ENCODE assay signal across 24 cellular contexts in genomic region chr17:31293586-31293985, GRCh38. TPM values are rescaled to one million over a fixed set of nuclear protein-coding genes. Genes with fewer than 3 reads are reported as not detected.
"Had no signal": no experiment of that assay in that cellular context is flagged by ENCODE, and none has a peak within 500 bp of the region (broad histone marks: within the 10 kb centered on the region; RNA-seq: fewer than 3 reads in every experiment).

No MANE protein-coding gene starts in this region.

- H3K27ac Mint-ChIP-seq: activated B cell treated with CpG ODN at 0.5 μM for 24 hours; activated CD4-positive, alpha-beta T cell treated with anti-CD3 and anti-CD28 coated beads for 36 hours; activated naive CD8-positive, alpha-beta T cell; activated T-cell treated with anti-CD3 and anti-CD28 coated beads, Interleukin-2, amount 50 U/mL, for 24 hours; activated T-helper 17 cell treated with anti-CD3 and anti-CD28 coated beads, Interleukin-2, amount 50 U/mL, for 72 hours; naive thymus-derived CD4-positive, alpha-beta T cell had no signal

- H3K27ac ChIP-seq: cardiac muscle cell, foreskin keratinocyte, lower lobe of right lung, spleen, thyroid gland had no signal

- H3K4me3 ChIP-seq: cardiac muscle cell, lower lobe of right lung, spleen, thyroid gland had no signal

- H3K4me3 Mint-ChIP-seq: activated B cell treated with CpG ODN at 0.5 μM for 24 hours; activated CD4-positive, alpha-beta T cell treated with anti-CD3 and anti-CD28 coated beads for 36 hours; activated naive CD8-positive, alpha-beta T cell; activated T-cell treated with anti-CD3 and anti-CD28 coated beads, Interleukin-2, amount 50 U/mL, for 24 hours; activated T-helper 17 cell treated with anti-CD3 and anti-CD28 coated beads, Interleukin-2, amount 50 U/mL, for 72 hours; naive thymus-derived CD4-positive, alpha-beta T cell; neural crest cell had no signal

- ATAC-seq: activated CD4-positive, alpha-beta T cell treated with anti-CD3 and anti-CD28 coated beads for 36 hours; activated T-helper 17 cell treated with anti-CD3 and anti-CD28 coated beads, Interleukin-2, amount 50 U/mL, for 72 hours; foreskin keratinocyte; lower lobe of right lung; naive thymus-derived CD4-positive, alpha-beta T cell had no signal

- H3K27me3 Mint-ChIP-seq: activated B cell treated with CpG ODN at 0.5 μM for 24 hours; activated CD4-positive, alpha-beta T cell treated with anti-CD3 and anti-CD28 coated beads for 36 hours; activated naive CD8-positive, alpha-beta T cell; activated T-cell treated with anti-CD3 and anti-CD28 coated beads, Interleukin-2, amount 50 U/mL, for 24 hours; activated T-helper 17 cell treated with anti-CD3 and anti-CD28 coated beads, Interleukin-2, amount 50 U/mL, for 72 hours; naive thymus-derived CD4-positive, alpha-beta T cell had no signal

- H3K4me1 Mint-ChIP-seq: activated T-helper 17 cell treated with anti-CD3 and anti-CD28 coated beads, Interleukin-2, amount 50 U/mL, for 72 hours had no signal

- DNase-seq: activated B cell treated with CpG ODN at 0.5 μM for 24 hours; activated CD4-positive, alpha-beta T cell treated with anti-CD3 and anti-CD28 coated beads for 36 hours; activated CD4-positive, alpha-beta T cell treated with anti-CD3 and anti-CD28 coated beads, Interleukin-2, amount 50 U/mL, for 4 hours; activated CD8-positive, alpha-beta memory T cell treated with anti-CD3 and anti-CD28 coated beads for 24 hours; activated CD8-positive, alpha-beta memory T cell treated with anti-CD3 and anti-CD28 coated beads, Interleukin-2, amount 50 U/mL, for 4 hours; activated naive CD4-positive, alpha-beta T cell; activated T-cell treated with anti-CD3 and anti-CD28 coated beads, Interleukin-2, amount 50 U/mL, for 24 hours; dermis blood vessel endothelial cell; effector memory CD4-positive, alpha-beta T cell; foreskin keratinocyte; kidney; lower lobe of right lung; naive thymus-derived CD4-positive, alpha-beta T cell; retina; spleen; stimulated activated CD4-positive, alpha-beta T cell treated with anti-CD3 and anti-CD28 coated beads, Interleukin-4, amount 100 ng/mL, for 1 hour; stimulated activated naive CD4-positive, alpha-beta T cell treated with Interleukin-2 at 50 U/mL for 16 hours; T-helper 9 cell; thyroid gland had no signal

- H3K4me1 ChIP-seq: foreskin keratinocyte, lower lobe of right lung, spleen, thyroid gland had no signal

- H3K36me3 ChIP-seq: cardiac muscle cell, lower lobe of right lung, thyroid gland had no signal

- H3K9me3 ChIP-seq: lower lobe of right lung, spleen, thyroid gland had no signal

- H3K9me3 Mint-ChIP-seq: activated B cell treated with CpG ODN at 0.5 μM for 24 hours; activated T-cell treated with anti-CD3 and anti-CD28 coated beads, Interleukin-2, amount 50 U/mL, for 24 hours; activated T-helper 17 cell treated with anti-CD3 and anti-CD28 coated beads, Interleukin-2, amount 50 U/mL, for 72 hours; naive thymus-derived CD4-positive, alpha-beta T cell; neural crest cell had no signal

- H3K27me3 ChIP-seq: cardiac muscle cell, foreskin keratinocyte, spleen, thyroid gland had no signal

RNA-seq across cellular contexts. Expression of gene OMG, which starts 3.5 kb away (rescaled TPM):
- total RNA-seq: cardiac muscle cell, foreskin keratinocyte, glomerular endothelial cell, kidney, neural crest cell had no signal

RNA-seq across cellular contexts. Expression of gene EVI2B, which starts 20.3 kb away (rescaled TPM):
- total RNA-seq: cardiac muscle cell, neural crest cell had no signal

RNA-seq across cellular contexts. Expression of gene EVI2A, which starts 27.8 kb away (rescaled TPM):
- total RNA-seq: cardiac muscle cell, dermis blood vessel endothelial cell, neural crest cell had no signal
